In the genomic region with DNA sequence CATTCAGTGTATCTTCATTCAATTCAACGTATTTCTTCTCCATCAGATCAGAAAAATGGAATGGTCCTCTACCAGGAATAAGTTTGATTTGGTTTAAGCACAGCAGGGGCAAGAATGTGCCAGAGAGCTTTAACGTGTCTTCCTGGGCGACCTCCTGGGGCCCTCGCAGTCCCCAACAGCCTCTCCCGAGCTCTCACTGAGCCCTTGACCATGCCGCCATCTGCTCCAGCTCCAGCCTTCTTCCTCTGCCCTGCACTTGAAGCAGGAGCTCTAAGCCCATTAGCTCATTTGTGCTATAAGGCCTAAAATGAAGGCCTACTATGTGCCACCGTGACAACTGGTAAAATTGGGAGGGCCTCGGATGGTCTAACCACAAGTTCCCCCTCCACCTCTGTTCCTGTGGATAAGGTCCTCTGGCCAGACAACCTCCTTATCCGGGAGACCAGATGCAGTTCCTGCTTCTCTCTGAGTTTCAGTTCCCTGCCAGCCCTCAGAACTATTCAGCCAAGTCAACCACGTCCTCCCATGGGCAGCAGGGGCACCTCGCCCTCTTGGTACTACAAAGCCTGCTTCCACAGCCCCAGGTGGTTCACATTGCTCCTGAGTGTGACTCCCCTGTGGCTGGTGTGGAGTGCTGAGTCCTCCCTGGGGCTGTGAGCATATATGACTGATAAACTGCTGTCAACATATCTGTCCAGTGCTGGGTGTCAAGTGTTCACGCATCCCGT, we compare ENCODE assay signal across 11 cellular contexts. TPM values are rescaled to one million over a fixed set of nuclear protein-coding genes. Genes with fewer than 3 reads are reported as not detected.
DNase-seq lines count a peak whose midpoint lies in the region; ATAC-seq and TF ChIP-seq lines count a peak whose summit lies in the region.
"Had no signal": no experiment of that assay in that cellular context is flagged by ENCODE, and none has a peak within 500 bp of the region (broad histone marks: within the 10 kb centered on the region; RNA-seq: fewer than 3 reads in every experiment).

No MANE protein-coding gene starts in this region.

- intact Hi-C loops in activated CD4-positive, alpha-beta T cell treated with anti-CD3 and anti-CD28 coated beads, Interleukin-2, amount 10 ng/mL, durations not matched to agents 24 days and 14 days (cut with micrococcal nuclease): no loop called here
- intact Hi-C loops in activated T-helper 2 cell treated with anti-CD3 and anti-CD28 coated beads, Interferon-gamma antibody, Interleukin-2, Interleukin-4, amounts not matched to agents 10 μg/mL and 5 μg/mL and 100 μg/mL, durations not matched to agents 14 hours and 24 hours and 36 hours (cut with micrococcal nuclease): loop anchor here (5.0 kb wide), 2 partner anchors 40 to 820 kb away; no protein-coding TSS in a partner anchor
- intact Hi-C loops in posterior vena cava (cut with DNase I): no loop called here

- H3K9me3 Mint-ChIP-seq in activated CD4-positive, alpha-beta T cell treated with anti-CD3 and anti-CD28 coated beads, Interleukin-2, amount 10 ng/mL, durations not matched to agents 24 days and 14 days: no peaks in the 10 kb centered on the region
- H3K9me3 Mint-ChIP-seq in activated T-helper 2 cell treated with anti-CD3 and anti-CD28 coated beads, Interferon-gamma antibody, Interleukin-2, Interleukin-4, amounts not matched to agents 10 μg/mL and 5 μg/mL and 100 μg/mL, durations not matched to agents 14 hours and 24 hours and 36 hours: no peaks in the 10 kb centered on the region

- H3K27me3 Mint-ChIP-seq in activated CD4-positive, alpha-beta T cell treated with anti-CD3 and anti-CD28 coated beads, Interleukin-2, amount 10 ng/mL, durations not matched to agents 24 days and 14 days: no peaks in the 10 kb centered on the region
- H3K27me3 Mint-ChIP-seq in activated T-helper 2 cell treated with anti-CD3 and anti-CD28 coated beads, Interferon-gamma antibody, Interleukin-2, Interleukin-4, amounts not matched to agents 10 μg/mL and 5 μg/mL and 100 μg/mL, durations not matched to agents 14 hours and 24 hours and 36 hours (ENCODE audit: low read depth): no peaks in the 10 kb centered on the region

- H3K4me3 ChIP-seq in NB4 (ENCODE audit: low read depth, low read length): no peak overlapping the region
- H3K4me3 ChIP-seq: testis had no signal

- peaks cover 50% of the 10 kb centered on the region for H3K4me1 Mint-ChIP-seq in activated CD4-positive, alpha-beta T cell treated with anti-CD3 and anti-CD28 coated beads, Interleukin-2, amount 10 ng/mL, durations not matched to agents 24 days and 14 days
- H3K4me1 Mint-ChIP-seq in activated T-helper 2 cell treated with anti-CD3 and anti-CD28 coated beads, Interferon-gamma antibody, Interleukin-2, Interleukin-4, amounts not matched to agents 10 μg/mL and 5 μg/mL and 100 μg/mL, durations not matched to agents 14 hours and 24 hours and 36 hours (ENCODE audit: low read depth): peaks cover 53% of the 10 kb centered on the region

- no peak for TF ChIP-seq POLR2A in NB4 (IDR thresholded peaks at IDR 0.05; ENCODE audit: extremely low read depth, insufficient read length)

- TF ChIP-seq CTCF in NB4 (IDR thresholded peaks at IDR 0.05; ENCODE audit: low read depth, low read length): no peak

- peak overlapping the region; percentile 83 for H3K27ac Mint-ChIP-seq in activated CD4-positive, alpha-beta T cell treated with anti-CD3 and anti-CD28 coated beads, Interleukin-2, amount 10 ng/mL, durations not matched to agents 24 days and 14 days
- H3K27ac Mint-ChIP-seq in activated T-helper 2 cell treated with anti-CD3 and anti-CD28 coated beads, Interferon-gamma antibody, Interleukin-2, Interleukin-4, amounts not matched to agents 10 μg/mL and 5 μg/mL and 100 μg/mL, durations not matched to agents 14 hours and 24 hours and 36 hours: peak overlapping the region; percentile 69

- H3K36me3 Mint-ChIP-seq in activated CD4-positive, alpha-beta T cell treated with anti-CD3 and anti-CD28 coated beads, Interleukin-2, amount 10 ng/mL, durations not matched to agents 24 days and 14 days (ENCODE audit: low read depth): no peaks in the 10 kb centered on the region
- no peaks in the 10 kb centered on the region for H3K36me3 Mint-ChIP-seq in activated T-helper 2 cell treated with anti-CD3 and anti-CD28 coated beads, Interferon-gamma antibody, Interleukin-2, Interleukin-4, amounts not matched to agents 10 μg/mL and 5 μg/mL and 100 μg/mL, durations not matched to agents 14 hours and 24 hours and 36 hours (ENCODE audit: low read depth)

- no peak for DNase-seq in activated CD4-positive, alpha-beta T cell treated with anti-CD3 and anti-CD28 coated beads, Interleukin-2, amount 10 ng/mL, durations not matched to agents 24 days and 14 days
- no peak for DNase-seq in activated CD4-positive, alpha-beta T cell treated with anti-CD3 and anti-CD28 coated beads, Interleukin-2, amount 50 U/mL, for 1 hour
- DNase-seq in NB4 (ENCODE audit: low read depth) (peak; percentile 67), posterior vena cava (ENCODE audit: low spot score) (peak; percentile 60), NCI-H748 treated with DMSO at 0.1 percent for 48 hours (lab: John Stamatoyannopoulos, UW) (no peak), putamen (ENCODE audit: low spot score) (no peak)
- no peak for DNase-seq in activated T-helper 2 cell treated with anti-CD3 and anti-CD28 coated beads, Interferon-gamma antibody, Interleukin-2, Interleukin-4, amounts not matched to agents 10 μg/mL and 5 μg/mL and 100 μg/mL, durations not matched to agents 14 hours and 24 hours and 36 hours (ENCODE audit: low spot score)
- DNase-seq: DMS79, NCI-H1417, testis had no signal

- no peak overlapping the region for H3K4me3 Mint-ChIP-seq in activated CD4-positive, alpha-beta T cell treated with anti-CD3 and anti-CD28 coated beads, Interleukin-2, amount 10 ng/mL, durations not matched to agents 24 days and 14 days
- H3K4me3 Mint-ChIP-seq in activated T-helper 2 cell treated with anti-CD3 and anti-CD28 coated beads, Interferon-gamma antibody, Interleukin-2, Interleukin-4, amounts not matched to agents 10 μg/mL and 5 μg/mL and 100 μg/mL, durations not matched to agents 14 hours and 24 hours and 36 hours (ENCODE audit: low read depth): no peak overlapping the region

- ATAC-seq in GM18502 (IDR thresholded peaks at IDR 0.05; ENCODE audit: poor library complexity, unreplicated experiment): no peak

RNA-seq across cellular contexts. Expression of a gene that starts 35.8 kb away (rescaled TPM):
- total RNA-seq in activated CD4-positive, alpha-beta T cell treated with anti-CD3 and anti-CD28 coated beads, Interleukin-2, amount 10 ng/mL, durations not matched to agents 24 days and 14 days: 41.4 and 45.0 TPM in 2 replicates
- 63.7 and 66.7 TPM in 2 replicates for total RNA-seq in activated T-helper 2 cell treated with anti-CD3 and anti-CD28 coated beads, Interferon-gamma antibody, Interleukin-2, Interleukin-4, amounts not matched to agents 10 μg/mL and 5 μg/mL and 100 μg/mL, durations not matched to agents 14 hours and 24 hours and 36 hours
- total RNA-seq in posterior vena cava: 10 to 100 TPM; 24.0 to 29.2 TPM

Comparison
In these comparisons a context has a peak if more than half of its experiments do, and no peak if none do; other contexts are left out.
1. DNase-seq: peak in NB4 (single experiment) and posterior vena cava (single experiment); none in activated CD4-positive, alpha-beta T cell treated with anti-CD3 and anti-CD28 coated beads, Interleukin-2, amount 10 ng/mL, durations not matched to agents 24 days and 14 days (single experiment), activated CD4-positive, alpha-beta T cell treated with anti-CD3 and anti-CD28 coated beads, Interleukin-2, amount 50 U/mL, for 1 hour (single experiment), activated T-helper 2 cell treated with anti-CD3 and anti-CD28 coated beads, Interferon-gamma antibody, Interleukin-2, Interleukin-4, amounts not matched to agents 10 μg/mL and 5 μg/mL and 100 μg/mL, durations not matched to agents 14 hours and 24 hours and 36 hours (single experiment), NCI-H748 treated with DMSO at 0.1 percent for 48 hours (single experiment) and putamen (single experiment).